In genomic region chr6:32127717-32128592, GRCh38 we compare ENCODE assay signal across 8 cellular contexts. TPM values are rescaled to one million over a fixed set of nuclear protein-coding genes. Genes with fewer than 3 reads are reported as not detected.
DNase-seq lines count a peak whose midpoint lies in the region; ATAC-seq, FAIRE-seq and TF ChIP-seq lines count a peak whose summit lies in the region.

Gene ATF6B (minus strand): TSS chr6:32128246. CDS start chr6:32128207, 39 bp downstream.

- ATAC-seq in HG03432 (IDR thresholded peaks at IDR 0.05; ENCODE audit: unreplicated experiment): peak; percentile 76

- peaks cover 23% of the 10 kb centered on the region for H3K4me1 ChIP-seq in keratinocyte (ENCODE audit: control insufficient read depth, extremely low read depth, insufficient read depth, low read length)

- H4K20me1 ChIP-seq in keratinocyte (ENCODE audit: control insufficient read depth, extremely low read depth, insufficient read depth, low read length): no peaks in the 10 kb centered on the region

- no peaks in the 10 kb centered on the region for H3K9me1 ChIP-seq in keratinocyte (ENCODE audit: control insufficient read depth, extremely low read depth, insufficient read depth, low read length)

- peak; percentile 82 for TF ChIP-seq POLR2A in GM19099 (IDR thresholded peaks at IDR 0.05; ENCODE audit: extremely low read depth, insufficient read length, low read depth)

- dilution Hi-C loops in keratinocyte (cut with MboI; ENCODE audit: extremely low pct_ligation_motif_present, low sequenced_read_pairs): no loop called here

- peak within 1 kb of the TSS; percentile 81 for H3K4me2 ChIP-seq in keratinocyte (ENCODE audit: control insufficient read depth, extremely low read depth, insufficient read depth, low read depth, low read length)

- peak within 1 kb of the TSS; percentile 98 for H2AFZ ChIP-seq in keratinocyte (ENCODE audit: control insufficient read depth, low read length)

- DNase-seq in AG20443 (ENCODE audit: low spot score) (peak; percentile 98), NCI-H510A (lab: John Stamatoyannopoulos, UW) (peak; percentile 99), cerebellum (ENCODE audit: low spot score) (peak; percentile 99), keratinocyte (ENCODE audit: low read depth, low spot score) (peak; percentile 97)
- DNase-seq in activated CD4-positive, alpha-beta T cell treated with anti-CD3 and anti-CD28 coated beads for 1 hour: peak; percentile 95
- DNase-seq in stimulated activated CD4-positive, alpha-beta T cell treated with anti-CD3 and anti-CD28 coated beads, Interleukin-15, amount 100 ng/mL, for 1 hour (ENCODE audit: low read depth in 1 of 2, low spot score in 1 of 2): peak; percentile 86 to 92

- H3K9me3 ChIP-seq in keratinocyte (ENCODE audit: control insufficient read depth, low read depth, low read length): no peaks in the 10 kb centered on the region

- peak within 1 kb of the TSS; percentile 94 for H3K27ac ChIP-seq in keratinocyte (ENCODE audit: control insufficient read depth, insufficient read depth, low read length)

- H3K27me3 ChIP-seq in keratinocyte (ENCODE audit: control insufficient read depth, extremely low read depth, insufficient read depth, low read length): no peaks in the 10 kb centered on the region

- H3K36me3 ChIP-seq in keratinocyte (ENCODE audit: control insufficient read depth in 2 of 2, extremely low read depth in 1 of 2, insufficient read depth in 2 of 2, low read length in 2 of 2): peaks cover 3 to 4% of the 10 kb centered on the region in 2 experiments

- peak within 1 kb of the TSS; percentile 98 for H3K9ac ChIP-seq in keratinocyte (ENCODE audit: control insufficient read depth, extremely low read depth, insufficient read depth, low read length)

- FAIRE-seq in keratinocyte (lab: Jason Lieb, UNC): peak; percentile 55

- H3K4me3 ChIP-seq in keratinocyte (ENCODE audit: control insufficient read depth in 2 of 3, extremely low read depth in 1 of 3, insufficient read depth in 2 of 3, low read depth in 1 of 3, low read length in 3 of 3): peak within 1 kb of the TSS; percentile 95 to 100 (median 99)

- peaks cover 18% of the 10 kb centered on the region for H3K79me2 ChIP-seq in keratinocyte (ENCODE audit: control insufficient read depth, insufficient read depth, low read length)

- TF ChIP-seq CTCF in keratinocyte (optimal IDR thresholded peaks at IDR 0.05 in 1 of 3, IDR thresholded peaks at IDR 0.05 in 1 of 3, conservative IDR thresholded peaks at IDR 0.05 in 1 of 3; ENCODE audit: extremely low read depth in 1 of 3, insufficient read depth in 2 of 3, low read length in 3 of 3): no peak

RNA-seq across cellular contexts. Expression of gene ATF6B, which starts in this region (rescaled TPM):
- 25.0 TPM for total RNA-seq in cerebellum
- 30.4 to 51.2 TPM (median 37.9 TPM) in 3 replicates for polyA plus RNA-seq in keratinocyte
- polyA plus RNA-seq in keratinocyte (2011; ENCODE audit: low read depth): 35.1 TPM
- 23.5 and 24.3 TPM in 2 replicates for polyA plus RNA-seq in keratinocyte (2011; cell fraction: cytosol; rRNA removed)
- polyA plus RNA-seq in keratinocyte (2011; cell fraction: nucleus; rRNA removed): 132 and 149 TPM in 2 replicates
- 46.0 and 46.4 TPM in 2 replicates for polyA plus RNA-seq in keratinocyte (2012; ENCODE audit: low replicate concordance)
- polyA minus RNA-seq in keratinocyte: 29.9 to 82.1 TPM (median 35.2 TPM) in 3 replicates
- polyA minus RNA-seq in keratinocyte (2011; cell fraction: cytosol; rRNA and poly(A)+ RNA removed): 23.4 TPM
- polyA minus RNA-seq in keratinocyte (2011; cell fraction: nucleus; rRNA and poly(A)+ RNA removed): 42.1 and 71.6 TPM in 2 replicates

Comparison
In these comparisons a context has a peak if more than half of its experiments do, and no peak if none do; other contexts are left out.
1. Peak in every context shown above with its lines: DNase-seq, ATAC-seq, H3K4me3 ChIP-seq and H3K27ac ChIP-seq.